ENCODE assay signal across 34 cellular contexts in the genomic region with DNA sequence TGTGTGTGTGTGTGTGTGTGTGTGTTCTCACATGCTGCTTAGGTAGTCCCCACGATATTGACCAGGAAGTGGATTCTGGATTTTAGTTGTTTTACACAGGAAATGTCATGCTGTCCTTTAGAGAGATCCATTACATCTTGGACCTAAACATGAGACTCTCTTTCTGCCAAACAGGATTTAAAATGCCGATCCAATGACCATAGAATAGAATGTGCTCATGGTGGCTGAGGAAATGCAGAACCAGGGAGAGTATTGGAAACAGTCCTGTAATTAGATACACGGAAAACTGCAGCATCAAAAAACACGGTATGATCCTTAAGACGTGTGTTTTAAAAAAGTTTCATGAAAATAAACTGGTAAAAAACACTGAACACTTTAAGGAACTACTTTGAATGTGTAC.
"Had no signal": no experiment of that assay in that cellular context is flagged by ENCODE, and none has a peak within 500 bp of the region (broad histone marks: within the 10 kb centered on the region; RNA-seq: fewer than 3 reads in every experiment).

No MANE protein-coding gene starts in this region.

- H3K27ac ChIP-seq: KMS-11 had no signal

- H3K27me3 ChIP-seq: MG63 had no signal

- DNase-seq: Karpas-422, Kasumi-1, MG63, MM.1S, MV-4-11, NCI-H1048, NCI-H1092, NCI-H1092 treated with DMSO at 0.1 percent for 48 hours, NCI-H1105, NCI-H1105 treated with DMSO at 0.1 percent for 48 hours, NCI-H1417, NCI-H1417 treated with DMSO at 0.1 percent for 48 hours, NCI-H1436, NCI-H1436 treated with DMSO at 0.1 percent for 48 hours, NCI-H146, NCI-H1694, NCI-H1694 treated with DMSO at 0.1 percent for 48 hours, NCI-H187, NCI-H187 treated with DMSO at 0.1 percent for 48 hours, NCI-H1930, NCI-H2029, NCI-H2029 treated with DMSO at 0.1 percent for 48 hours, NCI-H2081, NCI-H2081 treated with DMSO at 0.1 percent for 48 hours, NCI-H2107, NCI-H2171, NCI-H2171 treated with DMSO at 0.1 percent for 48 hours, NCI-H2227 treated with DMSO at 0.1 percent for 48 hours, NCI-H226, NCI-H345, NCI-H446, NCI-H446 treated with DMSO at 0.1 percent for 48 hours, NCI-H510A had no signal

- H3K36me3 ChIP-seq: MG63 had no signal

- H3K4me3 ChIP-seq: MG63 had no signal

- H3K4me2 ChIP-seq: KMS-11 had no signal

- H3K9ac ChIP-seq: KMS-11 had no signal

- H3K9me3 ChIP-seq: MG63 had no signal
